Comparison of ENCODE assay signal across 22 cellular contexts in the genomic region with DNA sequence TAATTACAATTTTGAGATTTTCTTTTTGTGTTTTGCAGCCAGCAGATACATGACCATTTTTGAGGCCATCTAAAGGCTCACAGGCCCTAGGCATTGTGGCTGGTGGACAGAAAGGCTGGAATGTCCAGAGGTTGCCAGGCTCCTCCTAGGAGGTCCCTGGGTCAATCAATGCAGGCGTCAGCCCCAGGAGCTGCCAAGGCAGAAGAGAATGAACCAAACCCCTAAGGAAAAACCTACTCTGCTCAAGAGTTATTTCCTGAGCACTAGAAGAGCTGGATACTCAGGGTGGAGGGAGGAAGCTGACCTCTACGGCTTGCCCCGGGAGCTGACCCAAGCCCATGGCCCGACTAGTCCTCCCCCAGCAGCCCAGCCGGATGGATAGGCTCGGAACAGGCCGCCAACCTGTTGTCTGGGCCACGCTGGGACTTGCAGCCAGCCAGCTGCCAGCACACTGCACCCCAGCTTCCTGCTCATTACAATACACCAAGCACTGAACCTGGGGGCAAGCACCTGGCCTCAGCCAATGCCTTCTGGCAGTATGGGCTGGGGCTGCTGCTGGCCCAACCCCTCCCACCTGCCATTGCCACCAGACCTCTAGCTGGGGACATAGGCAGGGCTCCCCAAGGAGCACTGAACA. TPM values are rescaled to one million over a fixed set of nuclear protein-coding genes. Genes with fewer than 3 reads are reported as not detected.
"Had no signal": no experiment of that assay in that cellular context is flagged by ENCODE, and none has a peak within 500 bp of the region (broad histone marks: within the 10 kb centered on the region; RNA-seq: fewer than 3 reads in every experiment).

No MANE protein-coding gene starts in this region.

- H3K4me1 Mint-ChIP-seq: activated B cell treated with CpG ODN at 0.5 μM for 24 hours; activated CD4-positive, alpha-beta T cell treated with anti-CD3 and anti-CD28 coated beads, Interleukin-2, amount 10 ng/mL, durations not matched to agents 24 days and 14 days; immature natural killer cell had no signal

- H3K27ac Mint-ChIP-seq: activated B cell treated with CpG ODN at 0.5 μM for 24 hours; activated CD4-positive, alpha-beta T cell treated with anti-CD3 and anti-CD28 coated beads, Interleukin-2, amount 10 ng/mL, durations not matched to agents 24 days and 14 days; activated CD8-positive, alpha-beta T cell treated with anti-CD3 and anti-CD28 coated beads, Interleukin-2, amount 10 ng/mL, durations not matched to agents 7 days and 5 days; activated naive CD4-positive, alpha-beta T cell treated with anti-CD3 and anti-CD28 coated beads, Interleukin-2, amount 50 U/mL, for 72 hours; T-helper 17 cell; type B pancreatic cell had no signal

- H3K4me1 ChIP-seq: colonic mucosa, prostate gland had no signal

- H3K4me2 ChIP-seq: smooth muscle cell had no signal

- DNase-seq: activated B cell treated with CpG ODN at 0.5 μM for 24 hours; activated CD4-positive, alpha-beta T cell treated with anti-CD3 and anti-CD28 coated beads, Interleukin-2, amount 10 ng/mL, durations not matched to agents 24 days and 14 days; activated CD8-positive, alpha-beta memory T cell treated with anti-CD3 and anti-CD28 coated beads, Interleukin-2, amount 50 U/mL, for 4 hours; activated CD8-positive, alpha-beta T cell treated with anti-CD3 and anti-CD28 coated beads, Interleukin-2, amount 10 ng/mL, durations not matched to agents 7 days and 5 days; activated effector memory CD4-positive, alpha-beta T cell treated with anti-CD3 and anti-CD28 coated beads, Interleukin-2, amount 50 U/mL, for 16 hours; activated T-cell treated with anti-CD3 and anti-CD28 coated beads, Interleukin-2, amount 50 U/mL, for 48 hours; central memory CD4-positive, alpha-beta T cell; colonic mucosa; head of caudate nucleus; immature natural killer cell; right cardiac atrium; stimulated activated CD4-positive, alpha-beta T cell treated with anti-CD3 and anti-CD28 coated beads, Interleukin-4, amount 100 ng/mL, for 4 hours; stimulated activated CD8-positive, alpha-beta memory T cell treated with anti-CD3 and anti-CD28 coated beads, Interleukin-4, amount 100 ng/mL, for 48 hours; stimulated activated naive CD4-positive, alpha-beta T cell treated with Interleukin-2 at 50 U/mL for 16 hours; T-helper 17 cell had no signal

- H3K27me3 ChIP-seq: colonic mucosa had no signal

- H3K4me3 ChIP-seq: colonic mucosa, prostate gland, smooth muscle cell had no signal

- H3K27ac ChIP-seq: colonic mucosa, prostate gland had no signal

- H3K36me3 ChIP-seq: colonic mucosa, prostate gland had no signal

- H3K36me3 Mint-ChIP-seq: activated naive CD4-positive, alpha-beta T cell treated with anti-CD3 and anti-CD28 coated beads, Interleukin-2, amount 50 U/mL, for 72 hours; immature natural killer cell; type B pancreatic cell had no signal

- H3K9me3 Mint-ChIP-seq: activated B cell treated with CpG ODN at 0.5 μM for 24 hours; activated CD4-positive, alpha-beta T cell treated with anti-CD3 and anti-CD28 coated beads, Interleukin-2, amount 10 ng/mL, durations not matched to agents 24 days and 14 days; activated naive CD4-positive, alpha-beta T cell treated with anti-CD3 and anti-CD28 coated beads, Interleukin-2, amount 50 U/mL, for 72 hours; immature natural killer cell; type B pancreatic cell had no signal

- H3K9me3 ChIP-seq: colonic mucosa, prostate gland had no signal

- ATAC-seq: activated CD8-positive, alpha-beta T cell treated with anti-CD3 and anti-CD28 coated beads, Interleukin-2, amount 10 ng/mL, durations not matched to agents 7 days and 5 days; activated naive CD4-positive, alpha-beta T cell treated with anti-CD3 and anti-CD28 coated beads, Interleukin-2, amount 50 U/mL, for 72 hours; T-helper 17 cell had no signal

- H3K4me3 Mint-ChIP-seq: activated B cell treated with CpG ODN at 0.5 μM for 24 hours; activated CD4-positive, alpha-beta T cell treated with anti-CD3 and anti-CD28 coated beads, Interleukin-2, amount 10 ng/mL, durations not matched to agents 24 days and 14 days; activated CD8-positive, alpha-beta T cell treated with anti-CD3 and anti-CD28 coated beads, Interleukin-2, amount 10 ng/mL, durations not matched to agents 7 days and 5 days; immature natural killer cell; T-helper 17 cell; type B pancreatic cell had no signal

- H3K27me3 Mint-ChIP-seq: activated B cell treated with CpG ODN at 0.5 μM for 24 hours; activated CD4-positive, alpha-beta T cell treated with anti-CD3 and anti-CD28 coated beads, Interleukin-2, amount 10 ng/mL, durations not matched to agents 24 days and 14 days; type B pancreatic cell had no signal

RNA-seq across cellular contexts. Expression of a gene that starts 5.7 kb away (rescaled TPM):
- total RNA-seq: activated B cell treated with CpG ODN at 0.5 μM for 24 hours; activated CD4-positive, alpha-beta T cell treated with anti-CD3 and anti-CD28 coated beads, Interleukin-2, amount 10 ng/mL, durations not matched to agents 24 days and 14 days; activated CD8-positive, alpha-beta T cell treated with anti-CD3 and anti-CD28 coated beads, Interleukin-2, amount 10 ng/mL, durations not matched to agents 7 days and 5 days; activated naive CD4-positive, alpha-beta T cell treated with anti-CD3 and anti-CD28 coated beads, Interleukin-2, amount 50 U/mL, for 72 hours; frontal cortex; lower leg skin; myocyte; right cardiac atrium; smooth muscle cell; T-helper 17 cell had no signal
- polyA plus RNA-seq: immature natural killer cell, right cardiac atrium, smooth muscle cell had no signal
